In genomic region chr11:90220391-90220790, GRCh38 we compare ENCODE assay signal across 11 cellular contexts. TPM values are rescaled to one million over a fixed set of nuclear protein-coding genes. Genes with fewer than 3 reads are reported as not detected.
A peak's percentile ranks its signal among the peaks of the same experiment; 100 is the strongest.
DNase-seq lines count a peak whose midpoint lies in the region; ATAC-seq and TF ChIP-seq lines count a peak whose summit lies in the region.
"Had no signal": no experiment of that assay in that cellular context is flagged by ENCODE, and none has a peak within 500 bp of the region (broad histone marks: within the 10 kb centered on the region; RNA-seq: fewer than 3 reads in every experiment).

No MANE protein-coding gene starts in this region.

- no peaks in the 10 kb centered on the region for H3K27me3 Mint-ChIP-seq in activated T-cell treated with anti-CD3 and anti-CD28 coated beads, Interleukin-2, amount 50 U/mL, for 72 hours (ENCODE audit: low read depth)

- peaks cover 69% of the 10 kb centered on the region for H3K4me1 Mint-ChIP-seq in activated T-cell treated with anti-CD3 and anti-CD28 coated beads, Interleukin-2, amount 50 U/mL, for 72 hours (ENCODE audit: low read depth)
- H3K4me1 Mint-ChIP-seq in stimulated activated effector memory CD8-positive, alpha-beta T cell treated with anti-CD3 and anti-CD28 coated beads, Interleukin-12 subunit alpha, Interleukin-12 subunit beta, amount 100 ng/mL, for 72 hours: peaks cover 54% of the 10 kb centered on the region

- no peaks in the 10 kb centered on the region for H3K9me3 Mint-ChIP-seq in activated T-cell treated with anti-CD3 and anti-CD28 coated beads, Interleukin-2, amount 50 U/mL, for 72 hours
- H3K9me3 Mint-ChIP-seq in stimulated activated effector memory CD8-positive, alpha-beta T cell treated with anti-CD3 and anti-CD28 coated beads, Interleukin-12 subunit alpha, Interleukin-12 subunit beta, amount 100 ng/mL, for 72 hours: no peaks in the 10 kb centered on the region

- H3K27ac Mint-ChIP-seq in activated T-cell treated with anti-CD3 and anti-CD28 coated beads, Interleukin-2, amount 50 U/mL, for 72 hours: peak overlapping the region; percentile 97
- peak overlapping the region; percentile 95 for H3K27ac Mint-ChIP-seq in stimulated activated effector memory CD8-positive, alpha-beta T cell treated with anti-CD3 and anti-CD28 coated beads, Interleukin-12 subunit alpha, Interleukin-12 subunit beta, amount 100 ng/mL, for 72 hours

- H2AFZ ChIP-seq in OCI-LY3 (ENCODE audit: low read depth, low read length): no peak overlapping the region

- no peak for DNase-seq in activated T-cell treated with anti-CD3 and anti-CD28 coated beads, Interleukin-2, amount 50 U/mL, for 72 hours
- no peak for DNase-seq in activated T-cell treated with anti-CD3 and anti-CD28 coated beads, Interleukin-2, amount 50 U/mL, for 1 hour
- DNase-seq in dedifferentiated amniotic fluid mesenchymal stem cell (ENCODE audit: extremely low spot score): peak; percentile 71
- DNase-seq in stimulated activated effector memory CD8-positive, alpha-beta T cell treated with anti-CD3 and anti-CD28 coated beads, Interleukin-12 subunit alpha, Interleukin-12 subunit beta, amount 100 ng/mL, for 72 hours (ENCODE audit: low spot score in 2 of 2): no peak
- DNase-seq in GOT3 (lab: John Stamatoyannopoulos, UW): no peak
- no peak for DNase-seq in cardiac septum (ENCODE audit: low spot score)
- DNase-seq in stimulated activated naive CD4-positive, alpha-beta T cell (lab: John Stamatoyannopoulos, UW): no peak
- DNase-seq: mucosa of descending colon, upper lobe of right lung had no signal

- no peak overlapping the region for H3K4me3 ChIP-seq in OCI-LY3 (ENCODE audit: low read length)
- H3K4me3 ChIP-seq: mucosa of descending colon had no signal

- H3K79me2 ChIP-seq in OCI-LY3 (ENCODE audit: low read length): peaks cover 81% of the 10 kb centered on the region

- H4K20me1 ChIP-seq in OCI-LY3 (ENCODE audit: insufficient read depth, low read length): peaks cover 31% of the 10 kb centered on the region

- no peaks in the 10 kb centered on the region for H3K9me3 ChIP-seq in OCI-LY3 (ENCODE audit: insufficient read depth, low read length)
- H3K9me3 ChIP-seq: mucosa of descending colon, upper lobe of right lung had no signal

- intact Hi-C loops in cardiac septum (cut with DNase I): no loop called here

- H3K27ac ChIP-seq in OCI-LY3 (ENCODE audit: low read length): no peak overlapping the region
- H3K27ac ChIP-seq: C4-2B, upper lobe of right lung had no signal

- H3K36me3 ChIP-seq in OCI-LY3 (replicated peaks; ENCODE audit: low read depth, low read length): peaks cover 21% of the 10 kb centered on the region
- H3K36me3 ChIP-seq: upper lobe of right lung had no signal

- no peak for ATAC-seq in activated T-cell treated with anti-CD3 and anti-CD28 coated beads, Interleukin-2, amount 50 U/mL, for 72 hours (replicated peaks in 1 of 2)
- peak; percentile 36 for ATAC-seq in stimulated activated effector memory CD8-positive, alpha-beta T cell treated with anti-CD3 and anti-CD28 coated beads, Interleukin-12 subunit alpha, Interleukin-12 subunit beta, amount 100 ng/mL, for 72 hours
- ATAC-seq: mucosa of descending colon, upper lobe of right lung had no signal

- TF ChIP-seq CTCF in OCI-LY3 (IDR thresholded peaks at IDR 0.05; ENCODE audit: low read depth, low read length): no peak

- peaks cover 28% of the 10 kb centered on the region for H3K4me1 ChIP-seq in OCI-LY3 (ENCODE audit: low read length)

- no peak overlapping the region for H3K9ac ChIP-seq in OCI-LY3 (ENCODE audit: low read length)

- peak overlapping the region; percentile 76 for H3K4me2 ChIP-seq in OCI-LY3 (ENCODE audit: low read length)

- peak overlapping the region; percentile 98 for H3K4me3 Mint-ChIP-seq in activated T-cell treated with anti-CD3 and anti-CD28 coated beads, Interleukin-2, amount 50 U/mL, for 72 hours
- peak overlapping the region; percentile 97 for H3K4me3 Mint-ChIP-seq in stimulated activated effector memory CD8-positive, alpha-beta T cell treated with anti-CD3 and anti-CD28 coated beads, Interleukin-12 subunit alpha, Interleukin-12 subunit beta, amount 100 ng/mL, for 72 hours

- H3K27me3 ChIP-seq in OCI-LY3 (ENCODE audit: low read depth, low read length): no peaks in the 10 kb centered on the region
- H3K27me3 ChIP-seq: upper lobe of right lung had no signal

- H3K36me3 Mint-ChIP-seq in activated T-cell treated with anti-CD3 and anti-CD28 coated beads, Interleukin-2, amount 50 U/mL, for 72 hours (ENCODE audit: insufficient read depth in 2 of 2): peaks cover 14 to 19% of the 10 kb centered on the region in 2 donors
- peaks cover 61% of the 10 kb centered on the region for H3K36me3 Mint-ChIP-seq in stimulated activated effector memory CD8-positive, alpha-beta T cell treated with anti-CD3 and anti-CD28 coated beads, Interleukin-12 subunit alpha, Interleukin-12 subunit beta, amount 100 ng/mL, for 72 hours

RNA-seq across cellular contexts. Expression of gene CHORDC1, which starts 2.5 kb away (rescaled TPM):
- 10 to 100 TPM; 49.1 to 55.3 TPM for total RNA-seq in activated T-cell treated with anti-CD3 and anti-CD28 coated beads, Interleukin-2, amount 50 U/mL, for 72 hours
- total RNA-seq in cardiac septum: 38.4 TPM
